In genomic region chr4:139633661-139634060, GRCh38 we compare ENCODE assay signal across 8 cellular contexts. TPM values are rescaled to one million over a fixed set of nuclear protein-coding genes. Genes with fewer than 3 reads are reported as not detected.
DNase-seq lines count a peak whose midpoint lies in the region; ATAC-seq and TF ChIP-seq lines count a peak whose summit lies in the region.

No MANE protein-coding gene starts in this region.

- TF ChIP-seq CTCF in astrocyte of the cerebellum (IDR thresholded peaks at IDR 0.05; ENCODE audit: low read depth, low read length, missing control alignments) (peak; percentile 67), tibial nerve (IDR thresholded peaks at IDR 0.05) (peak; percentile 24 to 67 (median 30))
- TF ChIP-seq CTCF in activated CD8-positive, alpha-beta T cell treated with anti-CD3 and anti-CD28 coated beads for 36 hours (IDR thresholded peaks at IDR 0.05): no peak

- POLR2A ChIA-PET in activated CD8-positive, alpha-beta T cell treated with anti-CD3 and anti-CD28 coated beads for 36 hours (lab: Charles Lee): no interaction called here

- no peaks in the 10 kb centered on the region for H3K36me3 Mint-ChIP-seq in activated T-helper 2 cell treated with anti-CD3 and anti-CD28 coated beads, Interferon-gamma antibody, Interleukin-2, Interleukin-4, amounts not matched to agents 10 μg/mL and 5 μg/mL and 100 μg/mL, durations not matched to agents 14 hours and 24 hours and 36 hours (ENCODE audit: low read depth)
- H3K36me3 Mint-ChIP-seq in activated CD8-positive, alpha-beta T cell treated with anti-CD3 and anti-CD28 coated beads for 36 hours (ENCODE audit: low read depth): no peaks in the 10 kb centered on the region

- no peaks in the 10 kb centered on the region for H3K4me1 Mint-ChIP-seq in activated T-helper 2 cell treated with anti-CD3 and anti-CD28 coated beads, Interferon-gamma antibody, Interleukin-2, Interleukin-4, amounts not matched to agents 10 μg/mL and 5 μg/mL and 100 μg/mL, durations not matched to agents 14 hours and 24 hours and 36 hours (ENCODE audit: low read depth)
- H3K4me1 Mint-ChIP-seq in activated CD8-positive, alpha-beta T cell treated with anti-CD3 and anti-CD28 coated beads for 36 hours (ENCODE audit: low read depth): no peaks in the 10 kb centered on the region

- WGBS in tibial nerve, 2 donors: 35 to 44% methylated on average over 11 of the region's 11 CpGs

- H3K4me1 ChIP-seq in tibial nerve: no peaks in the 10 kb centered on the region

- TF ChIP-seq EP300 in tibial nerve (IDR thresholded peaks at IDR 0.05): no peak

- no peak for TF ChIP-seq POLR2A in tibial nerve (IDR thresholded peaks at IDR 0.05)

- no peak overlapping the region for H3K4me3 Mint-ChIP-seq in activated T-helper 2 cell treated with anti-CD3 and anti-CD28 coated beads, Interferon-gamma antibody, Interleukin-2, Interleukin-4, amounts not matched to agents 10 μg/mL and 5 μg/mL and 100 μg/mL, durations not matched to agents 14 hours and 24 hours and 36 hours (ENCODE audit: low read depth)
- H3K4me3 Mint-ChIP-seq in activated CD8-positive, alpha-beta T cell treated with anti-CD3 and anti-CD28 coated beads for 36 hours: no peak overlapping the region

- H3K27ac ChIP-seq in tibial nerve: no peak overlapping the region

- peaks cover 13% of the 10 kb centered on the region for H3K9me3 Mint-ChIP-seq in activated T-helper 2 cell treated with anti-CD3 and anti-CD28 coated beads, Interferon-gamma antibody, Interleukin-2, Interleukin-4, amounts not matched to agents 10 μg/mL and 5 μg/mL and 100 μg/mL, durations not matched to agents 14 hours and 24 hours and 36 hours
- peaks cover 9% of the 10 kb centered on the region for H3K9me3 Mint-ChIP-seq in activated CD8-positive, alpha-beta T cell treated with anti-CD3 and anti-CD28 coated beads for 36 hours

- in situ Hi-C loops in astrocyte of the cerebellum (cut with HindIII; ENCODE audit: low sequenced_read_pairs): no loop called here

- CTCF ChIA-PET in activated CD8-positive, alpha-beta T cell treated with anti-CD3 and anti-CD28 coated beads for 36 hours (lab: Charles Lee): no interaction called here

- no peaks in the 10 kb centered on the region for H3K27me3 ChIP-seq in tibial nerve

- peaks cover 31% of the 10 kb centered on the region for H3K27me3 Mint-ChIP-seq in activated T-helper 2 cell treated with anti-CD3 and anti-CD28 coated beads, Interferon-gamma antibody, Interleukin-2, Interleukin-4, amounts not matched to agents 10 μg/mL and 5 μg/mL and 100 μg/mL, durations not matched to agents 14 hours and 24 hours and 36 hours (ENCODE audit: low read depth)
- H3K27me3 Mint-ChIP-seq in activated CD8-positive, alpha-beta T cell treated with anti-CD3 and anti-CD28 coated beads for 36 hours: peaks cover 16% of the 10 kb centered on the region

- intact Hi-C loops in activated T-helper 2 cell treated with anti-CD3 and anti-CD28 coated beads, Interferon-gamma antibody, Interleukin-2, Interleukin-4, amounts not matched to agents 10 μg/mL and 5 μg/mL and 100 μg/mL, durations not matched to agents 14 hours and 24 hours and 36 hours (cut with micrococcal nuclease): no loop called here
- intact Hi-C loops in activated CD8-positive, alpha-beta T cell treated with anti-CD3 and anti-CD28 coated beads for 36 hours (cut with micrococcal nuclease): no loop called here

- no peak overlapping the region for H3K4me3 ChIP-seq in astrocyte of the cerebellum (ENCODE audit: low read depth, low read length)
- peak overlapping the region in 2 of 4 donors; percentile 13 to 23 for H3K4me3 ChIP-seq in tibial nerve

- no peak overlapping the region for H3K27ac Mint-ChIP-seq in activated T-helper 2 cell treated with anti-CD3 and anti-CD28 coated beads, Interferon-gamma antibody, Interleukin-2, Interleukin-4, amounts not matched to agents 10 μg/mL and 5 μg/mL and 100 μg/mL, durations not matched to agents 14 hours and 24 hours and 36 hours
- H3K27ac Mint-ChIP-seq in activated CD8-positive, alpha-beta T cell treated with anti-CD3 and anti-CD28 coated beads for 36 hours: no peak overlapping the region

- ATAC-seq in activated CD8-positive, alpha-beta T cell treated with anti-CD3 and anti-CD28 coated beads for 36 hours: no peak

- no peaks in the 10 kb centered on the region for H3K36me3 ChIP-seq in tibial nerve

- DNase-seq in NCI-H510A treated with DMSO at 0.1 percent for 48 hours (lab: John Stamatoyannopoulos, UW) (peak; percentile 11), NCI-H510A (lab: John Stamatoyannopoulos, UW) (no peak), astrocyte of the cerebellum (ENCODE audit: low read depth) (no peak), inferior parietal cortex (ENCODE audit: extremely low spot score) (peak; percentile 40), tibial nerve (ENCODE audit: low spot score in 2 of 2) (peak in 1 of 2 donors; percentile 18)
- no peak for DNase-seq in activated T-helper 2 cell treated with anti-CD3 and anti-CD28 coated beads, Interferon-gamma antibody, Interleukin-2, Interleukin-4, amounts not matched to agents 10 μg/mL and 5 μg/mL and 100 μg/mL, durations not matched to agents 14 hours and 24 hours and 36 hours (ENCODE audit: low spot score)
- DNase-seq in activated CD8-positive, alpha-beta T cell treated with anti-CD3 and anti-CD28 coated beads for 36 hours: no peak
- DNase-seq in activated CD8-positive, alpha-beta memory T cell treated with anti-CD3 and anti-CD28 coated beads, Interleukin-2, amount 50 U/mL, for 4 hours: no peak

- H3K9me3 ChIP-seq in tibial nerve: peaks cover 0 to 11% (median 0%) of the 10 kb centered on the region in 4 donors

RNA-seq across cellular contexts. Expression of gene MGST2, which starts 32.0 kb away (rescaled TPM):
- 10 to 100 TPM; 12.2 to 27.3 (median 26.8) TPM for total RNA-seq in tibial nerve
- total RNA-seq in activated T-helper 2 cell treated with anti-CD3 and anti-CD28 coated beads, Interferon-gamma antibody, Interleukin-2, Interleukin-4, amounts not matched to agents 10 μg/mL and 5 μg/mL and 100 μg/mL, durations not matched to agents 14 hours and 24 hours and 36 hours: 29.5 and 32.5 TPM in 2 replicates
- 10 to 100 TPM; 11.7 to 12.4 TPM for total RNA-seq in activated CD8-positive, alpha-beta T cell treated with anti-CD3 and anti-CD28 coated beads for 36 hours

Comparison
In these comparisons a context has a peak if more than half of its experiments do, and no peak if none do; other contexts are left out.
1. DNase-seq: peak in NCI-H510A treated with DMSO at 0.1 percent for 48 hours (single experiment) and inferior parietal cortex (single experiment); none in NCI-H510A (single experiment), astrocyte of the cerebellum (single experiment), activated T-helper 2 cell treated with anti-CD3 and anti-CD28 coated beads, Interferon-gamma antibody, Interleukin-2, Interleukin-4, amounts not matched to agents 10 μg/mL and 5 μg/mL and 100 μg/mL, durations not matched to agents 14 hours and 24 hours and 36 hours (single experiment), activated CD8-positive, alpha-beta T cell treated with anti-CD3 and anti-CD28 coated beads for 36 hours (single experiment) and activated CD8-positive, alpha-beta memory T cell treated with anti-CD3 and anti-CD28 coated beads, Interleukin-2, amount 50 U/mL, for 4 hours (single experiment).